In the genomic region with DNA sequence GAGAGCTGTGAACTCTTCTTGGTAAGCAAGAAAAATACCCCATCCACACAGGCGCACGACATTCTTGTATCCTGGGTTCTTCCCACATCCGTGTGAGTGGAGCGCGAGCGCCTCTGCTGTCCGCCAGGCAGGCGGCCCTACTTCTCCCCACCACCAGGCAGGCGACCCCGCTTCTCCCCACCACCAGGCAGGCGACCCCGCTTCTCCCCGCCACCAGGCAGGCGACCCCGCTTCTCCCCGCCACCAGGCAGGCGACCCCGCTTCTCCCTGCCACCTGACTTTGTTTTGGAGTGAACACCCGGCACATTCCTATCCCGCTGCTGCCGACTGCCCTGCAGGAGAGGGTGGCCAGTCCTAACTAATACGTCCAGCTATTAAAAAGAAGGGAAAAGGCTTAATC, we compare ENCODE assay signal across 28 cellular contexts.
"Had no signal": no experiment of that assay in that cellular context is flagged by ENCODE, and none has a peak within 500 bp of the region (broad histone marks: within the 10 kb centered on the region; RNA-seq: fewer than 3 reads in every experiment).

No MANE protein-coding gene starts in this region.

- ATAC-seq: stimulated activated effector memory CD8-positive, alpha-beta T cell treated with anti-CD3 and anti-CD28 coated beads, Interleukin-12 subunit alpha, Interleukin-12 subunit beta, amount 100 ng/mL, for 72 hours; stimulated activated memory B cell treated with anti-CD40 and anti-IgM and Interleukin-4, amounts not matched to agents 10 μg/mL and 1 μg/mL and 100 μg/mL, for 72 hours; stimulated activated naive B cell treated with anti-CD40 and anti-IgM and Interleukin-4, amounts not matched to agents 10 μg/mL and 1 μg/mL and 100 μg/mL, for 72 hours; stimulated activated naive CD8-positive, alpha-beta T cell treated with anti-CD3 and anti-CD28 coated beads, Interleukin-15, amount 100 ng/mL, for 72 hours; stimulated activated naive CD8-positive, alpha-beta T cell treated with anti-CD3 and anti-CD28 coated beads, Interleukin-15, Interleukin-2, amounts not matched to agents 100 U/mL and 50 U/mL, for 24 hours; upper lobe of right lung had no signal

- H3K27ac Mint-ChIP-seq: stimulated activated effector memory CD8-positive, alpha-beta T cell treated with anti-CD3 and anti-CD28 coated beads, Interleukin-12 subunit alpha, Interleukin-12 subunit beta, amount 100 ng/mL, for 72 hours; stimulated activated memory B cell treated with anti-CD40 and anti-IgM and Interleukin-4, amounts not matched to agents 10 μg/mL and 1 μg/mL and 100 μg/mL, for 72 hours; stimulated activated naive B cell treated with anti-CD40 and anti-IgM and Interleukin-4, amounts not matched to agents 10 μg/mL and 1 μg/mL and 100 μg/mL, for 72 hours; stimulated activated naive CD8-positive, alpha-beta T cell treated with anti-CD3 and anti-CD28 coated beads, Interleukin-15, amount 100 ng/mL, for 72 hours; stimulated activated naive CD8-positive, alpha-beta T cell treated with anti-CD3 and anti-CD28 coated beads, Interleukin-15, Interleukin-2, amounts not matched to agents 100 ng/mL and 50 ng/mL, for 24 hours; type B pancreatic cell had no signal

- DNase-seq: stimulated activated CD4-positive, alpha-beta T cell treated with anti-CD3 and anti-CD28 coated beads, Interleukin-2, amount 100 ng/mL, for 48 hours; stimulated activated CD4-positive, alpha-beta T cell treated with anti-CD3 and anti-CD28 coated beads, Interleukin-4, amount 100 ng/mL, for 1 hour; stimulated activated CD4-positive, alpha-beta T cell treated with anti-CD3 and anti-CD28 coated beads, Interleukin-4, amount 100 ng/mL, for 24 hours; stimulated activated CD4-positive, alpha-beta T cell treated with anti-CD3 and anti-CD28 coated beads, Interleukin-4, amount 100 ng/mL, for 4 hours; stimulated activated CD8-positive, alpha-beta memory T cell treated with anti-CD3 and anti-CD28 coated beads, Interleukin-4, amount 100 ng/mL, for 48 hours; stimulated activated naive B cell treated with anti-CD40 and anti-IgM and Interleukin-4, amounts not matched to agents 10 μg/mL and 1 μg/mL and 100 μg/mL, for 72 hours; stimulated activated naive CD4-positive, alpha-beta T cell; stimulated activated naive CD4-positive, alpha-beta T cell treated with Interleukin-2 at 50 U/mL for 16 hours; stimulated activated naive CD8-positive, alpha-beta T cell treated with anti-CD3 and anti-CD28 coated beads, Interleukin-15, amount 100 ng/mL, for 72 hours; stimulated activated naive CD8-positive, alpha-beta T cell treated with anti-CD3 and anti-CD28 coated beads, Interleukin-15, Interleukin-2, amounts not matched to agents 100 U/mL and 50 U/mL, for 24 hours; stomach; substantia nigra; testis; thyroid gland; tibial artery; transverse colon; trophoblast cell; upper lobe of right lung; uterus had no signal

- H3K27me3 ChIP-seq: stomach, suprapubic skin, testis, thyroid gland, tibial artery, tibial nerve, transverse colon, upper lobe of left lung, upper lobe of right lung, uterus, vagina had no signal

- H3K4me1 ChIP-seq: testis, thyroid gland, transverse colon, upper lobe of right lung, uterus, vagina had no signal

- H3K9me3 Mint-ChIP-seq: stimulated activated effector memory CD8-positive, alpha-beta T cell treated with anti-CD3 and anti-CD28 coated beads, Interleukin-12 subunit alpha, Interleukin-12 subunit beta, amount 100 ng/mL, for 72 hours; stimulated activated memory B cell treated with anti-CD40 and anti-IgM and Interleukin-4, amounts not matched to agents 10 μg/mL and 1 μg/mL and 100 μg/mL, for 72 hours; stimulated activated naive B cell treated with anti-CD40 and anti-IgM and Interleukin-4, amounts not matched to agents 10 μg/mL and 1 μg/mL and 100 μg/mL, for 72 hours; stimulated activated naive CD8-positive, alpha-beta T cell treated with anti-CD3 and anti-CD28 coated beads, Interleukin-15, amount 100 ng/mL, for 72 hours; stimulated activated naive CD8-positive, alpha-beta T cell treated with anti-CD3 and anti-CD28 coated beads, Interleukin-15, Interleukin-2, amounts not matched to agents 100 ng/mL and 50 ng/mL, for 24 hours; type B pancreatic cell had no signal

- H3K4me3 ChIP-seq: stomach, suprapubic skin, testis, thoracic aorta, thyroid gland, tibial artery, tibial nerve, transverse colon, upper lobe of left lung, upper lobe of right lung, uterus, vagina had no signal

- H3K27ac ChIP-seq: stomach, suprapubic skin, testis, thoracic aorta, thyroid gland, tibial nerve, transverse colon, upper lobe of left lung, upper lobe of right lung, uterus, vagina had no signal

- H3K36me3 ChIP-seq: thyroid gland, uterus had no signal

- H3K27me3 Mint-ChIP-seq: stimulated activated memory B cell treated with anti-CD40 and anti-IgM and Interleukin-4, amounts not matched to agents 10 μg/mL and 1 μg/mL and 100 μg/mL, for 72 hours; stimulated activated naive B cell treated with anti-CD40 and anti-IgM and Interleukin-4, amounts not matched to agents 10 μg/mL and 1 μg/mL and 100 μg/mL, for 72 hours; stimulated activated naive CD8-positive, alpha-beta T cell treated with anti-CD3 and anti-CD28 coated beads, Interleukin-15, amount 100 ng/mL, for 72 hours; stimulated activated naive CD8-positive, alpha-beta T cell treated with anti-CD3 and anti-CD28 coated beads, Interleukin-15, Interleukin-2, amounts not matched to agents 100 ng/mL and 50 ng/mL, for 24 hours; type B pancreatic cell had no signal

- H3K4me3 Mint-ChIP-seq: stimulated activated effector memory CD8-positive, alpha-beta T cell treated with anti-CD3 and anti-CD28 coated beads, Interleukin-12 subunit alpha, Interleukin-12 subunit beta, amount 100 ng/mL, for 72 hours; stimulated activated memory B cell treated with anti-CD40 and anti-IgM and Interleukin-4, amounts not matched to agents 10 μg/mL and 1 μg/mL and 100 μg/mL, for 72 hours; stimulated activated naive B cell treated with anti-CD40 and anti-IgM and Interleukin-4, amounts not matched to agents 10 μg/mL and 1 μg/mL and 100 μg/mL, for 72 hours; stimulated activated naive CD8-positive, alpha-beta T cell treated with anti-CD3 and anti-CD28 coated beads, Interleukin-15, amount 100 ng/mL, for 72 hours; stimulated activated naive CD8-positive, alpha-beta T cell treated with anti-CD3 and anti-CD28 coated beads, Interleukin-15, Interleukin-2, amounts not matched to agents 100 ng/mL and 50 ng/mL, for 24 hours; type B pancreatic cell had no signal

- H3K9me3 ChIP-seq: stomach, suprapubic skin, testis, thoracic aorta, thyroid gland, tibial artery, tibial nerve, transverse colon, upper lobe of left lung, upper lobe of right lung, uterus, vagina had no signal
